In the genomic region with DNA sequence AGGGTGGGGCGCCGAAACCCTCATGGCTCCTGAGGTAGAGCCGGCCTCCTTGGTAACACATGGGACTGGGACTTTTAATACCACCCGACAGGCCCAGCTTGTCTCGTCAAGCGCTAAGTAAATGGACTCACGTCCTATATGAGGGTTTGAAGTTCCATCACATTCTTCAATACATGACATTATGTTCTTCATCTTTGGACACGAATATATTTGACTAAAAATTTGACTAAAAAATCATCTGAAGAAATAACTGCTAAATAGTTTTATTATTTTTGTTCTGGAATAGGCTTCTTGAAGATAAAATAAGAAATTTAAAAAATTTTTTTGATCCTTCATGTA, we compare ENCODE assay signal across 8 cellular contexts. TPM values are rescaled to one million over a fixed set of nuclear protein-coding genes. Genes with fewer than 3 reads are reported as not detected.
DNase-seq lines count a peak whose midpoint lies in the region; ATAC-seq and TF ChIP-seq lines count a peak whose summit lies in the region.

No MANE protein-coding gene starts in this region.

- no peak for DNase-seq in stimulated activated naive CD8-positive, alpha-beta T cell treated with anti-CD3 and anti-CD28 coated beads, Interleukin-15, Interleukin-2, amounts not matched to agents 100 U/mL and 50 U/mL, for 24 hours
- DNase-seq in mammary epithelial cell (no peak), NCI-H187 (lab: John Stamatoyannopoulos, UW) (no peak), NCI-H69 (lab: John Stamatoyannopoulos, UW) (no peak)
- DNase-seq in activated CD4-positive, alpha-beta T cell treated with anti-CD3 and anti-CD28 coated beads for 4 hours: no peak

- intact Hi-C loops in mammary epithelial cell (cut with micrococcal nuclease): loop anchor here (1.0 to 5.0 kb wide), 4 partner anchors 59 to 253 kb away; partner anchors contain the start of genes ZNF540, ZNF569, ZNF570 and ZNF571

- BruUV-seq in mammary epithelial cell (replicated peaks; lab: Mats Ljungman, UMichigan): no TSS peak

- peak overlapping the region; percentile 26 to 88 (median 76) for H3K4me3 ChIP-seq in mammary epithelial cell (replicated peaks in 1 of 3; ENCODE audit: insufficient read depth in 1 of 3, low read depth in 2 of 3, low read length in 3 of 3)
- peak overlapping the region; percentile 93 to 94 for H3K4me3 ChIP-seq in muscle layer of colon (ENCODE audit: low read depth in 1 of 2, low read length in 2 of 2)

- peaks cover 18% of the 10 kb centered on the region for H3K4me1 Mint-ChIP-seq in stimulated activated naive CD8-positive, alpha-beta T cell treated with anti-CD3 and anti-CD28 coated beads, Interleukin-15, Interleukin-2, amounts not matched to agents 100 ng/mL and 50 ng/mL, for 24 hours (ENCODE audit: low read depth)

- no peaks in the 10 kb centered on the region for H4K20me1 ChIP-seq in mammary epithelial cell (ENCODE audit: insufficient read depth, low read length)

- H3K27me3 Mint-ChIP-seq in stimulated activated naive CD8-positive, alpha-beta T cell treated with anti-CD3 and anti-CD28 coated beads, Interleukin-15, Interleukin-2, amounts not matched to agents 100 ng/mL and 50 ng/mL, for 24 hours: no peaks in the 10 kb centered on the region

- no peak for TF ChIP-seq CTCF in mammary epithelial cell (conservative IDR thresholded peaks at IDR 0.05 in 1 of 2, IDR thresholded peaks at IDR 0.05 in 1 of 2; ENCODE audit: extremely low read depth in 1 of 2, insufficient read depth in 1 of 2, low read depth in 1 of 2, low read length in 2 of 2)

- H3K9ac ChIP-seq in mammary epithelial cell (ENCODE audit: insufficient read depth, low read length) (no peak overlapping the region), muscle layer of colon (ENCODE audit: low read length) (peak overlapping the region; percentile 18)

- CTCF ChIA-PET in mammary epithelial cell (lab: Charles Lee; ENCODE audit: low non-redundant PET): no interaction called here

- in situ Hi-C loops in mammary epithelial cell (cut with MboI; ENCODE audit: low sequenced_read_pairs in 2 of 2): no loop called here

- H2AFZ ChIP-seq in mammary epithelial cell (ENCODE audit: low read depth, low read length): peak overlapping the region; percentile 98

- H3K79me2 ChIP-seq in mammary epithelial cell (ENCODE audit: insufficient read depth, low read length): peaks cover 21% of the 10 kb centered on the region

- H3K4me1 ChIP-seq in mammary epithelial cell (ENCODE audit: insufficient read depth, low read length) (no peaks in the 10 kb centered on the region), muscle layer of colon (ENCODE audit: insufficient read depth, low read length) (peaks cover 12% of the 10 kb centered on the region)

- H3K9me3 Mint-ChIP-seq in stimulated activated naive CD8-positive, alpha-beta T cell treated with anti-CD3 and anti-CD28 coated beads, Interleukin-15, Interleukin-2, amounts not matched to agents 100 ng/mL and 50 ng/mL, for 24 hours: peaks cover 10% of the 10 kb centered on the region

- peak overlapping the region; percentile 86 for H3K4me2 ChIP-seq in mammary epithelial cell (ENCODE audit: insufficient read depth, low read depth, low read length)

- peak overlapping the region; percentile 98 for H3K4me3 Mint-ChIP-seq in stimulated activated naive CD8-positive, alpha-beta T cell treated with anti-CD3 and anti-CD28 coated beads, Interleukin-15, Interleukin-2, amounts not matched to agents 100 ng/mL and 50 ng/mL, for 24 hours

- H3K27ac Mint-ChIP-seq in stimulated activated naive CD8-positive, alpha-beta T cell treated with anti-CD3 and anti-CD28 coated beads, Interleukin-15, Interleukin-2, amounts not matched to agents 100 ng/mL and 50 ng/mL, for 24 hours: no peak overlapping the region

- H3K9me3 ChIP-seq in mammary epithelial cell (replicated peaks; ENCODE audit: insufficient read depth, low read length): no peaks in the 10 kb centered on the region
- no peaks in the 10 kb centered on the region for H3K9me3 ChIP-seq in muscle layer of colon (ENCODE audit: low read length)

- H3K27me3 ChIP-seq in mammary epithelial cell (ENCODE audit: insufficient read depth, low read length) (no peaks in the 10 kb centered on the region), muscle layer of colon (ENCODE audit: control insufficient read depth in 1 of 2, insufficient read depth in 2 of 2, low read length in 2 of 2) (no peaks in the 10 kb centered on the region)

- dilution Hi-C loops in mammary epithelial cell (cut with HindIII; ENCODE audit: low sequenced_read_pairs): no loop called here

- H3K27ac ChIP-seq in mammary epithelial cell (ENCODE audit: insufficient read depth, low read depth, low read length) (peak overlapping the region; percentile 52), muscle layer of colon (ENCODE audit: low read depth, low read length) (peak overlapping the region; percentile 86)

- peaks cover 36% of the 10 kb centered on the region for H3K36me3 Mint-ChIP-seq in stimulated activated naive CD8-positive, alpha-beta T cell treated with anti-CD3 and anti-CD28 coated beads, Interleukin-15, Interleukin-2, amounts not matched to agents 100 ng/mL and 50 ng/mL, for 24 hours (ENCODE audit: low read depth)

- H3K36me3 ChIP-seq in mammary epithelial cell (ENCODE audit: insufficient read depth, low read length) (no peaks in the 10 kb centered on the region), muscle layer of colon (ENCODE audit: insufficient read depth, low read length) (no peaks in the 10 kb centered on the region)

- WGBS in mammary epithelial cell (ENCODE audit: low coverage, missing lambda C conversion rate): 12% methylated on average over 8 of the region's 8 CpGs

- ATAC-seq in stimulated activated naive CD8-positive, alpha-beta T cell treated with anti-CD3 and anti-CD28 coated beads, Interleukin-15, Interleukin-2, amounts not matched to agents 100 U/mL and 50 U/mL, for 24 hours: no peak
- ATAC-seq in HG03521 (IDR thresholded peaks at IDR 0.05; ENCODE audit: unreplicated experiment): no peak

RNA-seq across cellular contexts. Expression of gene ZNF607, which starts 0.3 kb away (rescaled TPM):
- total RNA-seq in mammary epithelial cell: 1 to 10 TPM; 8.3 to 9.0 TPM
- polyA plus RNA-seq in mammary epithelial cell: 2.1 TPM
- polyA minus RNA-seq in mammary epithelial cell: 3.7 TPM

RNA-seq across cellular contexts. Expression of gene ZNF573, which starts 59.5 kb away (rescaled TPM):
- 1 to 10 TPM; 5.5 to 8.7 TPM for total RNA-seq in mammary epithelial cell
- 5.9 TPM for polyA plus RNA-seq in mammary epithelial cell
- polyA minus RNA-seq in mammary epithelial cell: 2.3 TPM
